ENCODE assay signal across 9 cellular contexts in genomic region chr12:41967668-41968649, GRCh38.
DNase-seq lines count a peak whose midpoint lies in the region; ATAC-seq and TF ChIP-seq lines count a peak whose summit lies in the region.
"Had no signal": no experiment of that assay in that cellular context is flagged by ENCODE, and none has a peak within 500 bp of the region (broad histone marks: within the 10 kb centered on the region; RNA-seq: fewer than 3 reads in every experiment).

No MANE protein-coding gene starts in this region.

- TF ChIP-seq CTCF in glutamatergic neuron (IDR thresholded peaks at IDR 0.05; ENCODE audit: partially characterized antibody, unreplicated experiment) (no peak), RWPE1 (conservative IDR thresholded peaks at IDR 0.05; ENCODE audit: low read depth) (no peak)

- no peak for ATAC-seq in activated CD8-positive, alpha-beta memory T cell treated with anti-CD3 and anti-CD28 coated beads, Interleukin-2, amount 10 ng/mL, durations not matched to agents 7 days and 5 days
- no peak for ATAC-seq in HG03135 (IDR thresholded peaks at IDR 0.05; ENCODE audit: unreplicated experiment)

- POLR2A ChIA-PET in RWPE1 (lab: Yijun Ruan, JAX; ENCODE audit: low non-redundant PET), result no interaction called here

- peaks cover 16% of the 10 kb centered on the region for H3K4me1 Mint-ChIP-seq in glutamatergic neuron (ENCODE audit: low read depth, unreplicated experiment)
- no peaks in the 10 kb centered on the region for H3K4me1 Mint-ChIP-seq in activated CD8-positive, alpha-beta memory T cell treated with anti-CD3 and anti-CD28 coated beads, Interleukin-2, amount 10 ng/mL, durations not matched to agents 7 days and 5 days

- TF ChIP-seq EP300 in Ishikawa (IDR thresholded peaks at IDR 0.05; ENCODE audit: borderline replicate concordance), result peak; percentile 96

- TF ChIP-seq RAD21 in Ishikawa (IDR thresholded peaks at IDR 0.05; ENCODE audit: low read depth), result peak; percentile 13; the same call in 1 of the 2 replicates

- H3K27me3 Mint-ChIP-seq in glutamatergic neuron (ENCODE audit: unreplicated experiment), result no peaks in the 10 kb centered on the region
- peaks cover 4% of the 10 kb centered on the region for H3K27me3 Mint-ChIP-seq in activated CD8-positive, alpha-beta memory T cell treated with anti-CD3 and anti-CD28 coated beads, Interleukin-2, amount 10 ng/mL, durations not matched to agents 7 days and 5 days

- no peak overlapping the region for H3K27ac ChIP-seq in RWPE1
- H3K27ac ChIP-seq: epithelial cell of prostate had no signal

- no peak overlapping the region for H3K4me3 Mint-ChIP-seq in glutamatergic neuron (ENCODE audit: unreplicated experiment)
- H3K4me3 Mint-ChIP-seq in activated CD8-positive, alpha-beta memory T cell treated with anti-CD3 and anti-CD28 coated beads, Interleukin-2, amount 10 ng/mL, durations not matched to agents 7 days and 5 days, result no peak overlapping the region

- DNase-seq in NCI-H82 treated with DMSO at 0.1 percent for 48 hours (lab: John Stamatoyannopoulos, UW; ENCODE audit: unreplicated experiment) (peak; percentile 98), glutamatergic neuron (peak; percentile 27), retina (peak; percentile 74), RWPE1 (ENCODE audit: low spot score) (no peak)
- DNase-seq in activated CD8-positive, alpha-beta memory T cell treated with anti-CD3 and anti-CD28 coated beads, Interleukin-2, amount 10 ng/mL, durations not matched to agents 7 days and 5 days, result no peak
- DNase-seq: NCI-H1694 treated with DMSO at 0.1 percent for 48 hours had no signal

- CTCF ChIA-PET in activated CD8-positive, alpha-beta memory T cell treated with anti-CD3 and anti-CD28 coated beads, Interleukin-2, amount 10 ng/mL, durations not matched to agents 7 days and 5 days (lab: Charles Lee), result no interaction called here
- CTCF ChIA-PET in RWPE1 (lab: Yijun Ruan, JAX), result interaction anchor here (0.5 kb wide), 1 partner anchor 51 kb away, joined by 3 read pairs; no protein-coding TSS in a partner anchor

- no peaks in the 10 kb centered on the region for H3K9me3 Mint-ChIP-seq in glutamatergic neuron (ENCODE audit: unreplicated experiment)
- no peaks in the 10 kb centered on the region for H3K9me3 Mint-ChIP-seq in activated CD8-positive, alpha-beta memory T cell treated with anti-CD3 and anti-CD28 coated beads, Interleukin-2, amount 10 ng/mL, durations not matched to agents 7 days and 5 days (ENCODE audit: low read depth)

- peak overlapping the region; percentile 10 for H3K27ac Mint-ChIP-seq in glutamatergic neuron (ENCODE audit: unreplicated experiment)
- no peak overlapping the region for H3K27ac Mint-ChIP-seq in activated CD8-positive, alpha-beta memory T cell treated with anti-CD3 and anti-CD28 coated beads, Interleukin-2, amount 10 ng/mL, durations not matched to agents 7 days and 5 days

- no peaks in the 10 kb centered on the region for H3K36me3 Mint-ChIP-seq in glutamatergic neuron (ENCODE audit: unreplicated experiment)
- no peaks in the 10 kb centered on the region for H3K36me3 Mint-ChIP-seq in activated CD8-positive, alpha-beta memory T cell treated with anti-CD3 and anti-CD28 coated beads, Interleukin-2, amount 10 ng/mL, durations not matched to agents 7 days and 5 days

TF ChIP-seq in Ishikawa, 13 proteins besides CTCF, POLR2A, EP300 and RAD21:
- peak; percentile 90 for TF ChIP-seq TEAD4 (IDR thresholded peaks at IDR 0.05)
- TF ChIP-seq NFIC (IDR thresholded peaks at IDR 0.05), result peak; percentile 97
- TF ChIP-seq CEBPB (IDR thresholded peaks at IDR 0.05), result peak; percentile 56; the same call in 1 of the 2 replicates
- TF ChIP-seq MAX (IDR thresholded peaks at IDR 0.05), result no peak
- no peak for TF ChIP-seq TAF1 (IDR thresholded peaks at IDR 0.05; ENCODE audit: low read depth)
- TF ChIP-seq USF1 (IDR thresholded peaks at IDR 0.05), result no peak
- TF ChIP-seq EGR1 (IDR thresholded peaks at IDR 0.05), result no peak
- peak; percentile 28; the same call in 1 of the 2 replicates for TF ChIP-seq REST (IDR thresholded peaks at IDR 0.05; ENCODE audit: low read depth)
- peak; percentile 94 for TF ChIP-seq FOXM1 (IDR thresholded peaks at IDR 0.05; ENCODE audit: borderline replicate concordance, low read depth)
- TF ChIP-seq TCF12 (IDR thresholded peaks at IDR 0.05; ENCODE audit: low read depth), result peak; percentile 93
- TF ChIP-seq CREB1 (IDR thresholded peaks at IDR 0.05; ENCODE audit: low read depth), result 0 out of 2 replicates have a peak, but pooled peaks have one; percentile 6
- no peak for TF ChIP-seq ZBTB7A (IDR thresholded peaks at IDR 0.05; ENCODE audit: low read depth)
- no peak for TF ChIP-seq YY1 (IDR thresholded peaks at IDR 0.05; ENCODE audit: low read depth)
TF ChIP-seq in Ishikawa: peak in this region for 7.

Comparison
In these comparisons a context has a peak if more than half of its experiments do, and no peak if none do; other contexts are left out.
1. DNase-seq: peak in NCI-H82 treated with DMSO at 0.1 percent for 48 hours (single experiment), glutamatergic neuron (single experiment) and retina (single experiment); none in activated CD8-positive, alpha-beta memory T cell treated with anti-CD3 and anti-CD28 coated beads, Interleukin-2, amount 10 ng/mL, durations not matched to agents 7 days and 5 days (single experiment) and RWPE1 (single experiment).